29 cellular contexts compared by ENCODE assay signal in the genomic region with DNA sequence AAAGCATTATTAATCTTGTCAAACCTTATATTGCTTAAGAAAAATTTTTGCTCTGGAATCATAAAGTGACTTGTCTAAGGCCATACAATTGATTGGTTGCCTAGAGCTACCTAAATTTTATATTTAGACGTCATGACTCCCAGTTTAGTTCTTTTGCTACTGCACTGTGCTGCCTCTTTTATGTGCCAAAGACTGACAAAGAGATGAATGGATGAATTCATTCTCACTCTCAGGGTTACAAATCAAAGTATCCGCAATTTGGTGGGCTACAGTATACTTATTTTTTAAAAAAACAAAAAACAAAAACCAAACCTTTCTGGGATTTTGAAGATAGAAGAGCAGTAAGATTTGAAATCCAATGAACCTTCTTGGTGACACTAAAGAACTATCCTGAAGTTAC. TPM values are rescaled to one million over a fixed set of nuclear protein-coding genes. Genes with fewer than 3 reads are reported as not detected.
"Had no signal": no experiment of that assay in that cellular context is flagged by ENCODE, and none has a peak within 500 bp of the region (broad histone marks: within the 10 kb centered on the region; RNA-seq: fewer than 3 reads in every experiment).

No MANE protein-coding gene starts in this region.

- H3K27ac Mint-ChIP-seq: stimulated activated effector memory CD8-positive, alpha-beta T cell treated with anti-CD3 and anti-CD28 coated beads, Interleukin-12 subunit alpha, Interleukin-12 subunit beta, amount 100 ng/mL, for 72 hours; stimulated activated memory B cell treated with anti-CD40 and anti-IgM and Interleukin-4, amounts not matched to agents 10 μg/mL and 1 μg/mL and 100 μg/mL, for 72 hours; stimulated activated naive B cell treated with anti-CD40 and anti-IgM and Interleukin-4, amounts not matched to agents 10 μg/mL and 1 μg/mL and 100 μg/mL, for 72 hours; stimulated activated naive CD8-positive, alpha-beta T cell treated with anti-CD3 and anti-CD28 coated beads, Interleukin-15, amount 100 ng/mL, for 72 hours; stimulated activated naive CD8-positive, alpha-beta T cell treated with anti-CD3 and anti-CD28 coated beads, Interleukin-15, Interleukin-2, amounts not matched to agents 100 ng/mL and 50 ng/mL, for 24 hours; type B pancreatic cell had no signal

- H3K4me3 ChIP-seq: stomach, suprapubic skin, testis, thoracic aorta, thyroid gland, tibial artery, tibial nerve, transverse colon, upper lobe of left lung, upper lobe of right lung, uterus, vagina had no signal

- H3K9me3 Mint-ChIP-seq: stimulated activated effector memory CD8-positive, alpha-beta T cell treated with anti-CD3 and anti-CD28 coated beads, Interleukin-12 subunit alpha, Interleukin-12 subunit beta, amount 100 ng/mL, for 72 hours; stimulated activated memory B cell treated with anti-CD40 and anti-IgM and Interleukin-4, amounts not matched to agents 10 μg/mL and 1 μg/mL and 100 μg/mL, for 72 hours; stimulated activated naive CD8-positive, alpha-beta T cell treated with anti-CD3 and anti-CD28 coated beads, Interleukin-15, Interleukin-2, amounts not matched to agents 100 ng/mL and 50 ng/mL, for 24 hours; type B pancreatic cell had no signal

- H3K4me1 ChIP-seq: stomach, suprapubic skin, testis, thyroid gland, tibial artery, tibial nerve, transverse colon, upper lobe of left lung, upper lobe of right lung, uterus, vagina had no signal

- H3K36me3 ChIP-seq: stomach, suprapubic skin, thoracic aorta, thyroid gland, tibial artery, tibial nerve, transverse colon, upper lobe of left lung, upper lobe of right lung, uterus, vagina had no signal

- H3K9me3 ChIP-seq: stomach, suprapubic skin, testis, thoracic aorta, thyroid gland, tibial artery, tibial nerve, transverse colon, upper lobe of left lung, upper lobe of right lung, uterus, vagina had no signal

- H3K36me3 Mint-ChIP-seq: stimulated activated effector memory CD8-positive, alpha-beta T cell treated with anti-CD3 and anti-CD28 coated beads, Interleukin-12 subunit alpha, Interleukin-12 subunit beta, amount 100 ng/mL, for 72 hours; stimulated activated memory B cell treated with anti-CD40 and anti-IgM and Interleukin-4, amounts not matched to agents 10 μg/mL and 1 μg/mL and 100 μg/mL, for 72 hours; stimulated activated naive B cell treated with anti-CD40 and anti-IgM and Interleukin-4, amounts not matched to agents 10 μg/mL and 1 μg/mL and 100 μg/mL, for 72 hours; type B pancreatic cell had no signal

- H3K27me3 ChIP-seq: stomach, suprapubic skin, testis, thyroid gland, tibial artery, tibial nerve, transverse colon, upper lobe of left lung, upper lobe of right lung, uterus, vagina had no signal

- DNase-seq: stimulated activated CD4-positive, alpha-beta T cell treated with anti-CD3 and anti-CD28 coated beads, Interleukin-2, amount 100 ng/mL, for 48 hours; stimulated activated CD4-positive, alpha-beta T cell treated with anti-CD3 and anti-CD28 coated beads, Interleukin-4, amount 100 ng/mL, for 1 hour; stimulated activated CD4-positive, alpha-beta T cell treated with anti-CD3 and anti-CD28 coated beads, Interleukin-4, amount 100 ng/mL, for 24 hours; stimulated activated CD4-positive, alpha-beta T cell treated with anti-CD3 and anti-CD28 coated beads, Interleukin-4, amount 100 ng/mL, for 4 hours; stimulated activated CD8-positive, alpha-beta memory T cell treated with anti-CD3 and anti-CD28 coated beads, Interleukin-4, amount 100 ng/mL, for 48 hours; stimulated activated naive B cell treated with anti-CD40 and anti-IgM and Interleukin-4, amounts not matched to agents 10 μg/mL and 1 μg/mL and 100 μg/mL, for 72 hours; stimulated activated naive CD4-positive, alpha-beta T cell; stimulated activated naive CD4-positive, alpha-beta T cell treated with Interleukin-2 at 50 U/mL for 16 hours; stimulated activated naive CD8-positive, alpha-beta T cell treated with anti-CD3 and anti-CD28 coated beads, Interleukin-15, amount 100 ng/mL, for 72 hours; stimulated activated naive CD8-positive, alpha-beta T cell treated with anti-CD3 and anti-CD28 coated beads, Interleukin-15, Interleukin-2, amounts not matched to agents 100 U/mL and 50 U/mL, for 24 hours; stomach; substantia nigra; testis; thyroid gland; tibial artery; transverse colon; trophoblast cell; upper lobe of left lung; upper lobe of right lung; uterus had no signal

- H3K27ac ChIP-seq: stomach, suprapubic skin, testis, thoracic aorta, thyroid gland, tibial artery, tibial nerve, transverse colon, upper lobe of left lung, upper lobe of right lung, uterus, vagina had no signal

- H3K27me3 Mint-ChIP-seq: stimulated activated memory B cell treated with anti-CD40 and anti-IgM and Interleukin-4, amounts not matched to agents 10 μg/mL and 1 μg/mL and 100 μg/mL, for 72 hours; stimulated activated naive B cell treated with anti-CD40 and anti-IgM and Interleukin-4, amounts not matched to agents 10 μg/mL and 1 μg/mL and 100 μg/mL, for 72 hours; stimulated activated naive CD8-positive, alpha-beta T cell treated with anti-CD3 and anti-CD28 coated beads, Interleukin-15, amount 100 ng/mL, for 72 hours; stimulated activated naive CD8-positive, alpha-beta T cell treated with anti-CD3 and anti-CD28 coated beads, Interleukin-15, Interleukin-2, amounts not matched to agents 100 ng/mL and 50 ng/mL, for 24 hours had no signal

- H3K4me3 Mint-ChIP-seq: stimulated activated effector memory CD8-positive, alpha-beta T cell treated with anti-CD3 and anti-CD28 coated beads, Interleukin-12 subunit alpha, Interleukin-12 subunit beta, amount 100 ng/mL, for 72 hours; stimulated activated memory B cell treated with anti-CD40 and anti-IgM and Interleukin-4, amounts not matched to agents 10 μg/mL and 1 μg/mL and 100 μg/mL, for 72 hours; stimulated activated naive B cell treated with anti-CD40 and anti-IgM and Interleukin-4, amounts not matched to agents 10 μg/mL and 1 μg/mL and 100 μg/mL, for 72 hours; stimulated activated naive CD8-positive, alpha-beta T cell treated with anti-CD3 and anti-CD28 coated beads, Interleukin-15, amount 100 ng/mL, for 72 hours; stimulated activated naive CD8-positive, alpha-beta T cell treated with anti-CD3 and anti-CD28 coated beads, Interleukin-15, Interleukin-2, amounts not matched to agents 100 ng/mL and 50 ng/mL, for 24 hours; type B pancreatic cell had no signal

- H3K4me1 Mint-ChIP-seq: stimulated activated effector memory CD8-positive, alpha-beta T cell treated with anti-CD3 and anti-CD28 coated beads, Interleukin-12 subunit alpha, Interleukin-12 subunit beta, amount 100 ng/mL, for 72 hours; stimulated activated memory B cell treated with anti-CD40 and anti-IgM and Interleukin-4, amounts not matched to agents 10 μg/mL and 1 μg/mL and 100 μg/mL, for 72 hours; stimulated activated naive B cell treated with anti-CD40 and anti-IgM and Interleukin-4, amounts not matched to agents 10 μg/mL and 1 μg/mL and 100 μg/mL, for 72 hours; stimulated activated naive CD8-positive, alpha-beta T cell treated with anti-CD3 and anti-CD28 coated beads, Interleukin-15, amount 100 ng/mL, for 72 hours had no signal

RNA-seq across cellular contexts. Expression of gene TMEM229A, which starts 27.7 kb away (rescaled TPM):
- total RNA-seq: subcutaneous adipose tissue, suprapubic skin, thoracic aorta, upper lobe of right lung, vagina had no signal
